Comparison of ENCODE assay signal across 10 cellular contexts in genomic region chr2:9897796-9898195, GRCh38. TPM values are rescaled to one million over a fixed set of nuclear protein-coding genes. Genes with fewer than 3 reads are reported as not detected.
DNase-seq lines count a peak whose midpoint lies in the region; ATAC-seq and TF ChIP-seq lines count a peak whose summit lies in the region.
"Had no signal": no experiment of that assay in that cellular context is flagged by ENCODE, and none has a peak within 500 bp of the region (broad histone marks: within the 10 kb centered on the region; RNA-seq: fewer than 3 reads in every experiment).

No MANE protein-coding gene starts in this region.

- peaks cover 5% of the 10 kb centered on the region for H3K79me1 ChIP-seq in trophoblast cell (ENCODE audit: low read length)

- H4K12ac ChIP-seq in trophoblast cell (ENCODE audit: low read depth, low read length) = no peak overlapping the region

- CTCF ChIA-PET in OCI-LY7 (lab: Charles Lee; ENCODE audit: unreplicated experiment) = no interaction called here

- H4K8ac ChIP-seq in trophoblast cell (ENCODE audit: low read depth, low read length) = no peak overlapping the region

- H4K91ac ChIP-seq in trophoblast cell (ENCODE audit: low read depth, low read length) = no peak overlapping the region

- H2AK5ac ChIP-seq in trophoblast cell (ENCODE audit: low read length) = no peak overlapping the region

- no peaks in the 10 kb centered on the region for H3K9me2 ChIP-seq in OCI-LY7 (ENCODE audit: insufficient read depth, low read length)

- no peak overlapping the region for H2BK5ac ChIP-seq in trophoblast cell (ENCODE audit: low read depth, low read length, poor library complexity)

- H3K4me1 ChIP-seq in esophagus (ENCODE audit: control insufficient read depth in 2 of 2, insufficient read depth in 2 of 2, low read length in 1 of 2) (no peaks in the 10 kb centered on the region), trophoblast cell (ENCODE audit: control insufficient read depth in 1 of 2, insufficient read depth in 2 of 2, low read length in 2 of 2) (peaks cover 3 to 5% of the 10 kb centered on the region in 2 experiments), OCI-LY7 (ENCODE audit: insufficient read depth, low read length, poor library complexity, severe bottlenecking) (no peaks in the 10 kb centered on the region)

- DNase-seq in GM03348 (ENCODE audit: low spot score) (peak; percentile 36), NCI-H69 (lab: John Stamatoyannopoulos, UW) (peak; percentile 16), trophoblast cell (peak in 1 of 2 donors; percentile 39), SIG-M5 (lab: John Stamatoyannopoulos, UW) (no peak), OCI-LY7 (ENCODE audit: low spot score) (no peak)
- no peak for DNase-seq in central memory CD4-positive, alpha-beta T cell
- DNase-seq: NCI-H1436 treated with DMSO at 0.1 percent for 48 hours, occipital lobe had no signal

- no peak overlapping the region for H2AFZ ChIP-seq in trophoblast cell (ENCODE audit: insufficient read depth, low read length, poor library complexity)
- H2AFZ ChIP-seq in OCI-LY7 (ENCODE audit: low read length) = no peak overlapping the region

- no peak overlapping the region for H2BK120ac ChIP-seq in trophoblast cell (ENCODE audit: insufficient read depth, low read length, poor library complexity)

- H3K4me3 ChIP-seq in esophagus (ENCODE audit: low read depth in 1 of 2, low read length in 2 of 2) (no peak overlapping the region), trophoblast cell (ENCODE audit: low read depth, low read length) (no peak overlapping the region), OCI-LY7 (ENCODE audit: low read depth, low read length, poor library complexity, severe bottlenecking) (no peak overlapping the region)

- H3K36me3 ChIP-seq in esophagus (ENCODE audit: control insufficient read depth in 2 of 2, insufficient read depth in 2 of 2, low read length in 1 of 2) (no peaks in the 10 kb centered on the region), trophoblast cell (ENCODE audit: control insufficient read depth in 1 of 2, insufficient read depth in 2 of 2, low read length in 2 of 2) (peaks cover 1% of the 10 kb centered on the region in 2 experiments), OCI-LY7 (ENCODE audit: insufficient read depth, low read length) (peaks cover 4% of the 10 kb centered on the region; the same call in 1 of the 2 replicates)

- BruUV-seq in OCI-LY7 (replicated peaks; lab: Mats Ljungman, UMichigan) = no TSS peak

- H3K9me3 ChIP-seq in esophagus (ENCODE audit: control insufficient read depth in 2 of 2, insufficient read depth in 1 of 2, low read depth in 1 of 2, low read length in 1 of 2) (no peaks in the 10 kb centered on the region), trophoblast cell (ENCODE audit: insufficient read depth, low read depth, low read length) (no peaks in the 10 kb centered on the region), OCI-LY7 (ENCODE audit: low read length) (no peaks in the 10 kb centered on the region)

- H3K23ac ChIP-seq in trophoblast cell (ENCODE audit: low read length) = no peak overlapping the region

- no peaks in the 10 kb centered on the region for H4K20me1 ChIP-seq in OCI-LY7 (ENCODE audit: insufficient read depth, low read length)

- ATAC-seq in esophagus mucosa = no peak

- H3K27ac ChIP-seq in esophagus (ENCODE audit: low read depth in 2 of 2, low read length in 1 of 2) (peak overlapping the region; percentile 74 to 97), trophoblast cell (ENCODE audit: low read depth, low read length) (peak overlapping the region; percentile 61), OCI-LY7 (ENCODE audit: low read depth, low read length, poor library complexity, severe bottlenecking) (no peak overlapping the region)

- H3K18ac ChIP-seq in trophoblast cell (ENCODE audit: low read length) = no peak overlapping the region

- 37 to 62% methylated on average over 2 of the region's 2 CpGs for WGBS in esophagus, 2 donors
- WGBS in trophoblast cell (ENCODE audit: extremely low coverage, insufficient coverage, insufficient read length) = no CpG with 5 or more reads among the region's 2 CpGs

- no peaks in the 10 kb centered on the region for H3K79me2 ChIP-seq in trophoblast cell (ENCODE audit: control insufficient read depth, insufficient read depth, low read length, poor library complexity)
- no peaks in the 10 kb centered on the region for H3K79me2 ChIP-seq in OCI-LY7 (ENCODE audit: insufficient read depth, low read depth, low read length)

- H3K4me2 ChIP-seq in trophoblast cell (ENCODE audit: low read length) (peak overlapping the region; percentile 30), OCI-LY7 (ENCODE audit: low read length) (no peak overlapping the region)

- no peak overlapping the region for H3K4ac ChIP-seq in trophoblast cell (ENCODE audit: low read depth, low read length)

- H3K9ac ChIP-seq in trophoblast cell (ENCODE audit: low read length) = no peak overlapping the region

- no peaks in the 10 kb centered on the region for H3K27me3 ChIP-seq in esophagus (ENCODE audit: control insufficient read depth in 1 of 2, insufficient read depth in 2 of 2, low read length in 2 of 2)
- no peaks in the 10 kb centered on the region for H3K27me3 ChIP-seq in trophoblast cell (ENCODE audit: insufficient read depth, low read length)

- intact Hi-C loops in OCI-LY7 (cut with micrococcal nuclease; ENCODE audit: unreplicated experiment) = no loop called here

- POLR2A ChIA-PET in OCI-LY7 (lab: Charles Lee) = no interaction called here

- no peak overlapping the region for H3K14ac ChIP-seq in trophoblast cell (ENCODE audit: low read length)

- no peak overlapping the region for H2BK12ac ChIP-seq in trophoblast cell (ENCODE audit: low read length)

- TF ChIP-seq CTCF in OCI-LY7 (conservative IDR thresholded peaks at IDR 0.05; ENCODE audit: low read length) = no peak

RNA-seq across cellular contexts. Expression of gene GRHL1, which starts 53.7 kb away (rescaled TPM):
- 10 to 100 TPM; 61.8 to 94.7 TPM for polyA plus RNA-seq in esophagus
- polyA plus RNA-seq in trophoblast cell (2013) = 83.2 and 86.1 TPM in 2 replicates
- total RNA-seq in esophagus mucosa = 123 TPM
- 0.19 and 2.4 TPM in 2 replicates for total RNA-seq in OCI-LY7 (2014; rRNA removed; shearing (Covaris generic))
- 1.2 and 2.5 TPM in 2 replicates for total RNA-seq in OCI-LY7 (2022)

RNA-seq across cellular contexts. Expression of gene TAF1B, which starts 54.5 kb away (rescaled TPM):
- polyA plus RNA-seq in esophagus = 1 to 10 TPM; 5.7 to 7.9 TPM
- polyA plus RNA-seq in trophoblast cell (2013) = 20.9 and 23.2 TPM in 2 replicates
- total RNA-seq in esophagus mucosa (24.7 TPM), OCI-LY7 (2022) (35.3 and 39.6 TPM in 2 replicates)
- total RNA-seq in OCI-LY7 (2014; rRNA removed; shearing (Covaris generic)) = 25.1 and 31.1 TPM in 2 replicates

Comparison
In these comparisons a context has a peak if more than half of its experiments do, and no peak if none do; other contexts are left out.
1. DNase-seq: peak in GM03348 (single experiment) and NCI-H69 (single experiment); none in central memory CD4-positive, alpha-beta T cell (single experiment), SIG-M5 (single experiment) and OCI-LY7 (single experiment).
2. RNA of gene GRHL1, which starts 53.7 kb away (total RNA-seq): 123 TPM in esophagus mucosa (single experiment); 0.19 to 2.5 TPM in OCI-LY7; every median in the first group is over 10 times any median in the second.